Comparison of ENCODE assay signal across 8 cellular contexts in genomic region chrX:110418220-110418856, GRCh38. TPM values are rescaled to one million over a fixed set of nuclear protein-coding genes. Genes with fewer than 3 reads are reported as not detected.
DNase-seq lines count a peak whose midpoint lies in the region; ATAC-seq and TF ChIP-seq lines count a peak whose summit lies in the region.

No MANE protein-coding gene starts in this region.

- H3K27me3 ChIP-seq in colonic mucosa: no peaks in the 10 kb centered on the region

- H3K9me3 ChIP-seq in mucosa of descending colon (no peaks in the 10 kb centered on the region), colonic mucosa (no peaks in the 10 kb centered on the region)

- intact Hi-C loops in mucosa of descending colon (cut with DNase I, micrococcal nuclease): no loop called here
- intact Hi-C loops in colonic mucosa (cut with DNase I): no loop called here

- H3K4me3 ChIP-seq in mucosa of descending colon (no peak overlapping the region), colonic mucosa (no peak overlapping the region)

- TF ChIP-seq CTCF in mucosa of descending colon (IDR thresholded peaks at IDR 0.05): no peak
- TF ChIP-seq CTCF in colonic mucosa (IDR thresholded peaks at IDR 0.05): no peak

- H3K9ac ChIP-seq in colonic mucosa (ENCODE audit: low read depth in 2 of 2, low read length in 2 of 2): no peak overlapping the region

- ATAC-seq in mucosa of descending colon (peak; percentile 72), HG03045 (IDR thresholded peaks at IDR 0.05; ENCODE audit: unreplicated experiment) (no peak), GM19397 (IDR thresholded peaks at IDR 0.05; ENCODE audit: unreplicated experiment) (no peak), GM21447 (IDR thresholded peaks at IDR 0.05; ENCODE audit: unreplicated experiment) (no peak)

- H3K4me1 ChIP-seq in mucosa of descending colon (ENCODE audit: low read depth): no peaks in the 10 kb centered on the region
- H3K4me1 ChIP-seq in colonic mucosa: no peaks in the 10 kb centered on the region

- no peaks in the 10 kb centered on the region for H3K36me3 ChIP-seq in mucosa of descending colon (ENCODE audit: low read depth)
- no peaks in the 10 kb centered on the region for H3K36me3 ChIP-seq in colonic mucosa

- DNase-seq in ELF-1 (ENCODE audit: low read depth, low spot score) (peak; percentile 74), NCI-H2029 (lab: John Stamatoyannopoulos, UW) (peak; percentile 65), cerebellar cortex (ENCODE audit: low spot score) (peak; percentile 10), mucosa of descending colon (peak in 1 of 3 donors; percentile 24), colonic mucosa (no peak)

- no peak overlapping the region for H3K27ac ChIP-seq in colonic mucosa

RNA-seq across cellular contexts. Expression of gene RTL9, which starts 59.7 kb away (rescaled TPM):
- total RNA-seq in mucosa of descending colon (under 1 TPM in 1 of 3 donors, not detected in 2; 0.06 TPM), colonic mucosa (not detected)
